8 cellular contexts compared by ENCODE assay signal in genomic region chr4:153573881-153574807, GRCh38.
A peak's percentile ranks its signal among the peaks of the same experiment; 100 is the strongest.
DNase-seq lines count a peak whose midpoint lies in the region; ATAC-seq lines count a peak whose summit lies in the region.

No MANE protein-coding gene starts in this region.

- no peaks in the 10 kb centered on the region for H3K27me3 Mint-ChIP-seq in effector memory CD8-positive, alpha-beta T cell
- no peaks in the 10 kb centered on the region for H3K27me3 Mint-ChIP-seq in naive thymus-derived CD4-positive, alpha-beta T cell

- H3K9me3 ChIP-seq in naive thymus-derived CD4-positive, alpha-beta T cell (ENCODE audit: control insufficient read depth in 2 of 3, low read length in 3 of 3), result no peaks in the 10 kb centered on the region

- H3K36me3 ChIP-seq in naive thymus-derived CD4-positive, alpha-beta T cell (ENCODE audit: control insufficient read depth in 2 of 3, insufficient read depth in 3 of 3, low read length in 3 of 3), result peaks cover 0 to 2% (median 0%) of the 10 kb centered on the region in 3 experiments

- no peaks in the 10 kb centered on the region for H3K9me3 Mint-ChIP-seq in effector memory CD8-positive, alpha-beta T cell
- H3K9me3 Mint-ChIP-seq in naive thymus-derived CD4-positive, alpha-beta T cell, result peaks cover 0 to 1% (median 0%) of the 10 kb centered on the region in 11 donors

- peak overlapping the region; percentile 11 for H3K27ac ChIP-seq in naive thymus-derived CD4-positive, alpha-beta T cell (ENCODE audit: low read depth, low read length)

- no peak overlapping the region for H3K4me3 ChIP-seq in naive thymus-derived CD4-positive, alpha-beta T cell (ENCODE audit: low read length)

- H3K27ac Mint-ChIP-seq in effector memory CD8-positive, alpha-beta T cell, result peak overlapping the region in 1 of 2 donors; percentile 54
- peak overlapping the region; percentile 30 to 85 (median 83) for H3K27ac Mint-ChIP-seq in naive thymus-derived CD4-positive, alpha-beta T cell

- ATAC-seq in GM21723 (IDR thresholded peaks at IDR 0.05; ENCODE audit: unreplicated experiment), result peak; percentile 58
- ATAC-seq in effector memory CD8-positive, alpha-beta T cell (replicated peaks), result peak; percentile 97
- ATAC-seq in naive thymus-derived CD4-positive, alpha-beta T cell, result peak; percentile 94
- ATAC-seq in HG03045 (IDR thresholded peaks at IDR 0.05; ENCODE audit: unreplicated experiment), result no peak

- H3K4me1 Mint-ChIP-seq in effector memory CD8-positive, alpha-beta T cell (ENCODE audit: low read depth in 2 of 2), result peaks cover 30 to 45% of the 10 kb centered on the region in 2 donors
- peaks cover 46 to 84% (median 74%) of the 10 kb centered on the region in 7 donors for H3K4me1 Mint-ChIP-seq in naive thymus-derived CD4-positive, alpha-beta T cell

- CTCF ChIA-PET in naive thymus-derived CD4-positive, alpha-beta T cell (lab: Charles Lee), result interaction anchor here (0.5 to 4.2 kb wide), 48 partner anchors 8 to 447 kb away, joined by 3 to 58 read pairs (median 4); partner anchors contain the start of genes MND1 and TMEM131L

- DNase-seq in EH (ENCODE audit: low read depth) (peak; percentile 87), NCI-H2029 (lab: John Stamatoyannopoulos, UW) (peak; percentile 3)
- DNase-seq in activated CD4-positive, alpha-beta T cell treated with anti-CD3 and anti-CD28 coated beads, Interleukin-2, amount 50 U/mL, for 24 hours (ENCODE audit: low read depth in 1 of 2, low spot score in 1 of 2), result peak; percentile 13 to 41
- DNase-seq in effector memory CD8-positive, alpha-beta T cell, result peak; percentile 53 to 57 (median 53)
- DNase-seq in naive thymus-derived CD4-positive, alpha-beta T cell, result peak; percentile 12 to 77 (median 69)
- peak; percentile 53 for DNase-seq in stimulated activated naive CD4-positive, alpha-beta T cell treated with Interleukin-2 at 50 U/mL for 16 hours (lab: John Stamatoyannopoulos, UW)

- H3K27me3 ChIP-seq in naive thymus-derived CD4-positive, alpha-beta T cell (ENCODE audit: control insufficient read depth in 2 of 2, insufficient read depth in 2 of 2, low read length in 2 of 2), result no peaks in the 10 kb centered on the region

- intact Hi-C loops in naive thymus-derived CD4-positive, alpha-beta T cell (cut with micrococcal nuclease), result loop anchor here (1.0 to 2.0 kb wide), 15 partner anchors 44 to 431 kb away; partner anchors contain the start of genes TMEM131L (in 2 of the 2) and MND1 (in 1 of the 2)

- peaks cover 14% of the 10 kb centered on the region for H3K36me3 Mint-ChIP-seq in effector memory CD8-positive, alpha-beta T cell (ENCODE audit: insufficient read depth)
- H3K36me3 Mint-ChIP-seq in naive thymus-derived CD4-positive, alpha-beta T cell, result peaks cover 4 to 25% (median 12%) of the 10 kb centered on the region in 5 donors

- no peak overlapping the region for H3K4me3 Mint-ChIP-seq in effector memory CD8-positive, alpha-beta T cell
- peak overlapping the region; percentile 7 to 61 (median 42) for H3K4me3 Mint-ChIP-seq in naive thymus-derived CD4-positive, alpha-beta T cell

- POLR2A ChIA-PET in naive thymus-derived CD4-positive, alpha-beta T cell (lab: Charles Lee), result interaction anchor here (0.7 to 1.9 kb wide), 20 partner anchors 10 to 230 kb away, joined by 3 to 17 read pairs (median 5); partner anchors contain the start of gene TMEM131L

- peaks cover 12 to 36% of the 10 kb centered on the region in 2 donors for H3K4me1 ChIP-seq in naive thymus-derived CD4-positive, alpha-beta T cell (ENCODE audit: control insufficient read depth in 2 of 2, insufficient read depth in 2 of 2, low read length in 2 of 2)

Comparison
In these comparisons a context has a peak if more than half of its experiments do, and no peak if none do; other contexts are left out.
1. DNase-seq: peak in every context shown above with its lines; median percentile 87 in EH; 69 in naive thymus-derived CD4-positive, alpha-beta T cell; 53 in effector memory CD8-positive, alpha-beta T cell; 53 in stimulated activated naive CD4-positive, alpha-beta T cell treated with Interleukin-2 at 50 U/mL for 16 hours; 27 in activated CD4-positive, alpha-beta T cell treated with anti-CD3 and anti-CD28 coated beads, Interleukin-2, amount 50 U/mL, for 24 hours; 3 in NCI-H2029.
2. H3K4me3 Mint-ChIP-seq: peak in naive thymus-derived CD4-positive, alpha-beta T cell (10 of 10); none in effector memory CD8-positive, alpha-beta T cell (0 of 2).